In genomic region chr14:103679351-103679750, GRCh38 we compare ENCODE assay signal across 8 cellular contexts. TPM values are rescaled to one million over a fixed set of nuclear protein-coding genes. Genes with fewer than 3 reads are reported as not detected.
A peak's percentile ranks its signal among the peaks of the same experiment; 100 is the strongest.
DNase-seq lines count a peak whose midpoint lies in the region; ATAC-seq and TF ChIP-seq lines count a peak whose summit lies in the region.

No MANE protein-coding gene starts in this region.

- intact Hi-C loops in ascending aorta (cut with DNase I), result no loop called here

- H3K36me3 ChIP-seq in GM06990 (ENCODE audit: control insufficient read depth, insufficient read depth, low read length), result peaks cover 36% of the 10 kb centered on the region
- peaks cover 92 to 100% of the 10 kb centered on the region in 2 donors for H3K36me3 ChIP-seq in ascending aorta

- H3K27me3 ChIP-seq in GM06990 (replicated peaks; ENCODE audit: control insufficient read depth, insufficient read depth, low read length), result no peaks in the 10 kb centered on the region
- no peaks in the 10 kb centered on the region for H3K27me3 ChIP-seq in ascending aorta

- POLR2A ChIA-PET in HEK293T (lab: Yijun Ruan, JAX), result no interaction called here

- H3K9me3 ChIP-seq in ascending aorta, result no peaks in the 10 kb centered on the region

- CTCF ChIA-PET in HEK293T (lab: Yijun Ruan, JAX), result interaction anchor here (0.6 to 0.9 kb wide), 2 partner anchors 32 to 110 kb away, joined by 4 read pairs; no protein-coding TSS in a partner anchor

- peaks cover 0 to 2% of the 10 kb centered on the region in 2 donors for H3K4me1 ChIP-seq in ascending aorta

- TF ChIP-seq CTCF in GM06990 (IDR thresholded peaks at IDR 0.05; ENCODE audit: insufficient read depth, low read length, poor library complexity, severe bottlenecking) (peak; percentile 86), ascending aorta (IDR thresholded peaks at IDR 0.05) (peak; percentile 8 to 36 (median 31))

- H3K27ac ChIP-seq in ascending aorta, result peak overlapping the region in 1 of 2 donors; percentile 5

- peak; percentile 93 for ATAC-seq in stimulated activated naive CD8-positive, alpha-beta T cell treated with anti-CD3 and anti-CD28 coated beads, Interleukin-15, Interleukin-2, amounts not matched to agents 100 U/mL and 50 U/mL, for 24 hours

- peak; percentile 69 for DNase-seq in GM06990 (ENCODE audit: extremely low read depth, insufficient read length)
- DNase-seq in HEK293T (ENCODE audit: extremely low spot score), result peak; percentile 55
- DNase-seq in RKO (ENCODE audit: low spot score), result peak; percentile 26
- DNase-seq in ascending aorta (ENCODE audit: low spot score in 2 of 2), result no peak
- peak; percentile 61 for DNase-seq in left kidney (ENCODE audit: low read depth, low spot score)
- peak; percentile 64 for DNase-seq in stimulated activated naive CD8-positive, alpha-beta T cell treated with anti-CD3 and anti-CD28 coated beads, Interleukin-15, Interleukin-2, amounts not matched to agents 100 U/mL and 50 U/mL, for 24 hours
- DNase-seq in NCI-H1105 treated with DMSO at 0.1 percent for 48 hours (lab: John Stamatoyannopoulos, UW), result no peak
- DNase-seq in ecto neural progenitor cell (ENCODE audit: low spot score), result no peak

- no peak overlapping the region for H3K4me3 ChIP-seq in GM06990 (replicated peaks; ENCODE audit: low read depth, low read length)
- no peak overlapping the region for H3K4me3 ChIP-seq in ascending aorta

TF ChIP-seq in HEK293T, 16 proteins besides CTCF, POLR2A, EP300 and RAD21:
- TF ChIP-seq PKNOX1 (IDR thresholded peaks at IDR 0.05), result no peak
- no peak for TF ChIP-seq FOXK2 (IDR thresholded peaks at IDR 0.05)
- TF ChIP-seq SUZ12 (IDR thresholded peaks at IDR 0.05), result no peak
- no peak for TF ChIP-seq SP1 (IDR thresholded peaks at IDR 0.05)
- TF ChIP-seq ARNT (IDR thresholded peaks at IDR 0.05), result no peak
- TF ChIP-seq CTBP1 (IDR thresholded peaks at IDR 0.05; ENCODE audit: borderline replicate concordance), result no peak
- TF ChIP-seq HDGF (IDR thresholded peaks at IDR 0.05; ENCODE audit: borderline replicate concordance), result no peak
- no peak for TF ChIP-seq ZNF384 (IDR thresholded peaks at IDR 0.05)
- TF ChIP-seq NFRKB (IDR thresholded peaks at IDR 0.05), result no peak
- TF ChIP-seq LEF1 (IDR thresholded peaks at IDR 0.05; ENCODE audit: borderline replicate concordance), result no peak
- no peak for TF ChIP-seq TARDBP (IDR thresholded peaks at IDR 0.05)
TF ChIP-seq in HEK293T: peak in this region for 0.

RNA-seq across cellular contexts. Expression of gene XRCC3, which starts 35.9 kb away (rescaled TPM):
- total RNA-seq in ascending aorta, result 9.0 TPM

RNA-seq across cellular contexts. Expression of gene ZFYVE21, which starts 36.3 kb away (rescaled TPM):
- total RNA-seq in ascending aorta, result 219 TPM

RNA-seq across cellular contexts. Expression of gene KLC1, which starts 50.3 kb away (rescaled TPM):
- total RNA-seq in ascending aorta, result 302 TPM

Comparison
In these comparisons a context has a peak if more than half of its experiments do, and no peak if none do; other contexts are left out.
1. DNase-seq: peak in GM06990 (single experiment), HEK293T (single experiment), RKO (single experiment), left kidney (single experiment) and stimulated activated naive CD8-positive, alpha-beta T cell treated with anti-CD3 and anti-CD28 coated beads, Interleukin-15, Interleukin-2, amounts not matched to agents 100 U/mL and 50 U/mL, for 24 hours (single experiment); none in ascending aorta (0 of 2), NCI-H1105 treated with DMSO at 0.1 percent for 48 hours (single experiment) and ecto neural progenitor cell (single experiment).